Comparison of ENCODE assay signal across 10 cellular contexts in the genomic region with DNA sequence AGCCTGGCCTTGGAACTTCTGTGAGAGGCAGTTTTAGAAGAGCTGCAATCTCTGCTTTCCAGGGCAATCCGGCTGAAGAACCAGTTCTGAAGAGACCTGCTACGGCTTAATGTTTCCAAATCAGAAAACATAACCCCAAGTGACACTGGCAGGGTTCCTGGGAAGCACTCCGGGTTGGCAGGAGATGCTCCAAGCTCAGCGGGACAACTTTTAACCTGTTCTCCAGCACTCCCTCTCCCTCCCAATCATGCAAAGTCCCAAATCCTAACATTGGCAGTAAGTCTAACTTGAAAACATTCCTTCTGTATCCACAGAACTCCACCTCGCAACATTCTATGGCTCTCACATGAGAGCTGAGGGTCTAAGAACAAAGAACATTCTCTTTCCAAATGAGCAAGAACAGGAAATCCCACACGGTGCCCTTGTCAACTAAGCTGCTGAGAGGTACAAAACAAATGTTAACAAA. TPM values are rescaled to one million over a fixed set of nuclear protein-coding genes. Genes with fewer than 3 reads are reported as not detected.
A peak's percentile ranks its signal among the peaks of the same experiment; 100 is the strongest.
DNase-seq lines count a peak whose midpoint lies in the region; ATAC-seq and TF ChIP-seq lines count a peak whose summit lies in the region.
"Had no signal": no experiment of that assay in that cellular context is flagged by ENCODE, and none has a peak within 500 bp of the region (broad histone marks: within the 10 kb centered on the region; RNA-seq: fewer than 3 reads in every experiment).

No MANE protein-coding gene starts in this region.

- no peak for TF ChIP-seq EP300 in sigmoid colon (IDR thresholded peaks at IDR 0.05)

- DNase-seq in cardiac fibroblast (ENCODE audit: low read depth in 2 of 2), result peak; percentile 27 to 75
- DNase-seq in sigmoid colon, result peak; percentile 70
- no peak for DNase-seq in NCI-H1092 treated with DMSO at 0.1 percent for 48 hours (lab: John Stamatoyannopoulos, UW)
- no peak for DNase-seq in activated gamma-delta T cell (lab: John Stamatoyannopoulos, UW)
- no peak for DNase-seq in DMS153 treated with DMSO at 0.1 percent for 48 hours (lab: John Stamatoyannopoulos, UW; ENCODE audit: unreplicated experiment)
- DNase-seq: activated T-cell treated with anti-CD3 and anti-CD28 coated beads, Interleukin-2, amount 50 U/mL, for 4 hours; stimulated activated CD4-positive, alpha-beta T cell treated with anti-CD3 and anti-CD28 coated beads, Interleukin-1b, Interleukin-23, amount 100 ng/mL, for 48 hours had no signal

- no peak overlapping the region for H3K4me3 ChIP-seq in HUES48 (ENCODE audit: low read depth, low read length)
- H3K4me3 ChIP-seq in cardiac fibroblast (replicated peaks in 1 of 2; ENCODE audit: low read depth in 2 of 2, low read length in 2 of 2), result no peak overlapping the region
- H3K4me3 ChIP-seq in iPS-18a (ENCODE audit: low read length), result no peak overlapping the region
- H3K4me3 ChIP-seq in sigmoid colon, result no peak overlapping the region

- H3K27ac ChIP-seq in HUES48 (ENCODE audit: low read depth, low read length) (peak overlapping the region; percentile 89), iPS-18a (ENCODE audit: low read length) (peak overlapping the region; percentile 38), sigmoid colon (peak overlapping the region; percentile 34 to 68 (median 50))

- 56 to 82% methylated on average over 6 of the region's 6 CpGs for WGBS in sigmoid colon, 2 donors

- H3K4me1 ChIP-seq in HUES48 (ENCODE audit: control insufficient read depth, insufficient read depth, low read length), result peaks cover 26% of the 10 kb centered on the region
- peaks cover 35% of the 10 kb centered on the region for H3K4me1 ChIP-seq in iPS-18a (ENCODE audit: control insufficient read depth, low read depth, low read length)
- peaks cover 0 to 35% (median 26%) of the 10 kb centered on the region in 4 donors for H3K4me1 ChIP-seq in sigmoid colon

- H3K36me3 ChIP-seq in HUES48 (ENCODE audit: control insufficient read depth, insufficient read depth, low read length) (peaks cover 59% of the 10 kb centered on the region), iPS-18a (ENCODE audit: control insufficient read depth, low read depth, low read length) (peaks cover 24% of the 10 kb centered on the region), sigmoid colon (peaks cover 10 to 49% (median 22%) of the 10 kb centered on the region in 4 donors)

- no peak for TF ChIP-seq CTCF in cardiac fibroblast (IDR thresholded peaks at IDR 0.05; ENCODE audit: low read depth, low read length)
- no peak for TF ChIP-seq CTCF in sigmoid colon (IDR thresholded peaks at IDR 0.05)

- TF ChIP-seq POLR2A in sigmoid colon (IDR thresholded peaks at IDR 0.05), result no peak

- no peak for ATAC-seq in GM19463 (IDR thresholded peaks at IDR 0.05; ENCODE audit: unreplicated experiment)
- ATAC-seq: activated T-cell treated with anti-CD3 and anti-CD28 coated beads, Interleukin-2, amount 50 U/mL, for 4 hours had no signal

- no peaks in the 10 kb centered on the region for H3K9me3 ChIP-seq in HUES48 (ENCODE audit: control insufficient read depth, insufficient read depth, low read length)
- H3K9me3 ChIP-seq in iPS-18a (ENCODE audit: control insufficient read depth, low read depth, low read length), result no peaks in the 10 kb centered on the region
- H3K9me3 ChIP-seq in sigmoid colon, result no peaks in the 10 kb centered on the region

- H3K27me3 ChIP-seq in HUES48 (ENCODE audit: control insufficient read depth, insufficient read depth, low read length), result no peaks in the 10 kb centered on the region
- H3K27me3 ChIP-seq in iPS-18a (ENCODE audit: control insufficient read depth, insufficient read depth, low read length), result no peaks in the 10 kb centered on the region
- no peaks in the 10 kb centered on the region for H3K27me3 ChIP-seq in sigmoid colon

- intact Hi-C loops in sigmoid colon (cut with DNase I), result no loop called here

- H3K9ac ChIP-seq in HUES48 (ENCODE audit: low read depth, low read length), result no peak overlapping the region
- peak overlapping the region; percentile 45 for H3K9ac ChIP-seq in iPS-18a (ENCODE audit: low read length)

RNA-seq across cellular contexts. Expression of a gene that starts 48.5 kb away (rescaled TPM):
- total RNA-seq in sigmoid colon, result 10 to 100 TPM in 1 of 4 donors, 1 to 10 TPM in 3; 6.4 to 21.3 (median 7.5) TPM
- 1 to 10 TPM in 1 of 3 donors, under 1 TPM in 2; under 0.01 to 1.2 (median 0.85) TPM for polyA plus RNA-seq in sigmoid colon

Comparison
In these comparisons a context has a peak if more than half of its experiments do, and no peak if none do; other contexts are left out.
1. H3K27ac ChIP-seq: peak in every context shown above with its lines; median percentile 89 in HUES48; 50 in sigmoid colon; 38 in iPS-18a.
2. DNase-seq: peak in cardiac fibroblast (2 of 2) and sigmoid colon (single experiment); none in NCI-H1092 treated with DMSO at 0.1 percent for 48 hours (single experiment), activated gamma-delta T cell (single experiment) and DMS153 treated with DMSO at 0.1 percent for 48 hours (single experiment).